Comparison of ENCODE assay signal across 1 cellular context in genomic region chr11:44561275-44561781, GRCh38.
TF ChIP-seq lines count a peak whose summit lies in the region.

No MANE protein-coding gene starts in this region.

TF ChIP-seq in IMR-90, 13 proteins besides CTCF, POLR2A, EP300 and RAD21 (continued from another document):
- TF ChIP-seq, protein P1, sequence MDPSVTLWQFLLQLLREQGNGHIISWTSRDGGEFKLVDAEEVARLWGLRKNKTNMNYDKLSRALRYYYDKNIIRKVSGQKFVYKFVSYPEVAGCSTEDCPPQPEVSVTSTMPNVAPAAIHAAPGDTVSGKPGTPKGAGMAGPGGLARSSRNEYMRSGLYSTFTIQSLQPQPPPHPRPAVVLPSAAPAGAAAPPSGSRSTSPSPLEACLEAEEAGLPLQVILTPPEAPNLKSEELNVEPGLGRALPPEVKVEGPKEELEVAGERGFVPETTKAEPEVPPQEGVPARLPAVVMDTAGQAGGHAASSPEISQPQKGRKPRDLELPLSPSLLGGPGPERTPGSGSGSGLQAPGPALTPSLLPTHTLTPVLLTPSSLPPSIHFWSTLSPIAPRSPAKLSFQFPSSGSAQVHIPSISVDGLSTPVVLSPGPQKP (IDR thresholded peaks at IDR 0.05; ENCODE audit: borderline replicate concordance, low read depth, low read length), result no peak
- TF ChIP-seq MAZ (IDR thresholded peaks at IDR 0.05; ENCODE audit: borderline replicate concordance, low read depth, low read length) (no peak), NFE2L2 (IDR thresholded peaks at IDR 0.05; ENCODE audit: low read depth, low read length) (no peak), FOS (IDR thresholded peaks at IDR 0.05; ENCODE audit: low read depth, low read length) (no peak)
